In genomic region chr2:72154386-72154785, GRCh38 we compare ENCODE assay signal across 18 cellular contexts. TPM values are rescaled to one million over a fixed set of nuclear protein-coding genes. Genes with fewer than 3 reads are reported as not detected.
DNase-seq lines count a peak whose midpoint lies in the region; TF ChIP-seq lines count a peak whose summit lies in the region.
"Had no signal": no experiment of that assay in that cellular context is flagged by ENCODE, and none has a peak within 500 bp of the region (broad histone marks: within the 10 kb centered on the region; RNA-seq: fewer than 3 reads in every experiment).

No MANE protein-coding gene starts in this region.

- no peaks in the 10 kb centered on the region for H3K79me2 ChIP-seq in osteoblast (ENCODE audit: insufficient read depth, low read length)

- no peak overlapping the region for H3K4me3 Mint-ChIP-seq in immature natural killer cell

- no peaks in the 10 kb centered on the region for H3K36me3 Mint-ChIP-seq in immature natural killer cell

- H3K27ac ChIP-seq in left ventricle myocardium inferior (replicated peaks) (no peak overlapping the region), esophagus muscularis mucosa (replicated peaks in 1 of 4) (no peak overlapping the region), osteoblast (ENCODE audit: low read depth, low read length) (no peak overlapping the region)
- H3K27ac ChIP-seq: KMS-11 had no signal

- no peaks in the 10 kb centered on the region for H3K9me3 Mint-ChIP-seq in immature natural killer cell

- H3K9me3 ChIP-seq in left ventricle myocardium inferior (replicated peaks) (no peaks in the 10 kb centered on the region), esophagus muscularis mucosa (no peaks in the 10 kb centered on the region), osteoblast (ENCODE audit: low read depth, low read length) (no peaks in the 10 kb centered on the region)
- H3K9me3 ChIP-seq: Caco-2 had no signal

- TF ChIP-seq CTCF in left ventricle myocardium inferior (IDR thresholded peaks at IDR 0.05; ENCODE audit: borderline replicate concordance): no peak
- no peak for TF ChIP-seq CTCF in esophagus muscularis mucosa (IDR thresholded peaks at IDR 0.05)
- no peak for TF ChIP-seq CTCF in osteoblast (IDR thresholded peaks at IDR 0.05; ENCODE audit: extremely low read depth, low read depth, low read length)

- no peak overlapping the region for H2AFZ ChIP-seq in osteoblast (ENCODE audit: low read length)

- no peak overlapping the region for H3K4me2 ChIP-seq in osteoblast (ENCODE audit: insufficient read depth, low read length)
- H3K4me2 ChIP-seq: KMS-11 had no signal

- intact Hi-C loops in cardiac septum (cut with DNase I): loop anchor here (5.0 to 10.0 kb wide), 2 partner anchors 420 to 593 kb away; no protein-coding TSS in a partner anchor
- intact Hi-C loops in left ventricle myocardium inferior (cut with micrococcal nuclease): loop anchor here (5.0 to 10.0 kb wide), 2 partner anchors 232 to 350 kb away; no protein-coding TSS in a partner anchor
- intact Hi-C loops in esophagus muscularis mucosa (cut with DNase I): loop anchor here (5.0 kb wide), 4 partner anchors 352 to 607 kb away; no protein-coding TSS in a partner anchor

- H3K36me3 ChIP-seq in left ventricle myocardium inferior (no peaks in the 10 kb centered on the region), esophagus muscularis mucosa (no peaks in the 10 kb centered on the region), osteoblast (ENCODE audit: insufficient read depth, low read length) (no peaks in the 10 kb centered on the region)

- H3K27ac Mint-ChIP-seq in immature natural killer cell: no peak overlapping the region

- H3K4me1 Mint-ChIP-seq in immature natural killer cell: peaks cover 11 to 12% of the 10 kb centered on the region in 2 donors

- peaks cover 78% of the 10 kb centered on the region for H3K27me3 ChIP-seq in left ventricle myocardium inferior (ENCODE audit: low read depth)
- H3K27me3 ChIP-seq in esophagus muscularis mucosa: peaks cover 0 to 87% (median 15%) of the 10 kb centered on the region in 4 donors
- peaks cover 69% of the 10 kb centered on the region for H3K27me3 ChIP-seq in osteoblast (ENCODE audit: insufficient read depth, low read length)

- H3K27me3 Mint-ChIP-seq in immature natural killer cell (ENCODE audit: low read depth in 3 of 3): peaks cover 6 to 21% (median 13%) of the 10 kb centered on the region in 3 donors

- DNase-seq in cardiac septum (ENCODE audit: low spot score) (peak; percentile 68), left ventricle myocardium inferior (no peak), esophagus muscularis mucosa (ENCODE audit: extremely low spot score) (peak; percentile 66), osteoblast (ENCODE audit: insufficient read length, low spot score, missing footprints) (peak; percentile 11), NCI-H1436 (lab: John Stamatoyannopoulos, UW) (no peak), immature natural killer cell (no peak), NCI-H1417 (lab: John Stamatoyannopoulos, UW) (no peak)
- no peak for DNase-seq in activated naive CD4-positive, alpha-beta T cell treated with Interleukin-2 at 50 U/mL for 16 hours
- DNase-seq: AML-193; Caco-2; DMS53; HCEC 1CT; NCI-H1092; NCI-H187 treated with DMSO at 0.1 percent for 48 hours; NCI-H510A treated with DMSO at 0.1 percent for 48 hours; NK-92 treated with Interleukin-12 subunit alpha and Interleukin-12 subunit beta, amount 100 ng/mL, for 24 hours; OCI-M1 had no signal

- H3K4me3 ChIP-seq in left ventricle myocardium inferior (no peak overlapping the region), esophagus muscularis mucosa (no peak overlapping the region), osteoblast (ENCODE audit: insufficient read depth, low read length) (no peak overlapping the region)

- H3K4me1 ChIP-seq in left ventricle myocardium inferior: peaks cover 12% of the 10 kb centered on the region
- peaks cover 9 to 13% (median 12%) of the 10 kb centered on the region in 4 donors for H3K4me1 ChIP-seq in esophagus muscularis mucosa
- peaks cover 7% of the 10 kb centered on the region for H3K4me1 ChIP-seq in osteoblast (ENCODE audit: insufficient read depth, low read length)

- TF ChIP-seq POLR2A in esophagus muscularis mucosa (IDR thresholded peaks at IDR 0.05; ENCODE audit: low read depth): no peak

- 84% methylated on average over 14 of the region's 14 CpGs for WGBS in esophagus muscularis mucosa

- no peaks in the 10 kb centered on the region for H4K20me1 ChIP-seq in osteoblast (ENCODE audit: insufficient read depth, low read length)

- TF ChIP-seq EP300 in esophagus muscularis mucosa (IDR thresholded peaks at IDR 0.05): no peak

RNA-seq across cellular contexts. Expression of gene CYP26B1, which starts 6.7 kb away (rescaled TPM):
- 7.0 TPM for total RNA-seq in cardiac septum
- total RNA-seq in left ventricle myocardium inferior: 1.5 TPM
- total RNA-seq in esophagus muscularis mucosa: 1 to 10 TPM; 1.2 to 3.6 (median 2.4) TPM
- under 0.01 TPM in 2 replicates for total RNA-seq in osteoblast
- polyA plus RNA-seq in immature natural killer cell: not detected

Comparison
In these comparisons a context has a peak if more than half of its experiments do, and no peak if none do; other contexts are left out.
1. DNase-seq: peak in cardiac septum (single experiment), esophagus muscularis mucosa (single experiment) and osteoblast (single experiment); none in left ventricle myocardium inferior (single experiment), activated naive CD4-positive, alpha-beta T cell treated with Interleukin-2 at 50 U/mL for 16 hours (single experiment), NCI-H1436 (single experiment), immature natural killer cell (0 of 3) and NCI-H1417 (0 of 3).